9 cellular contexts compared by ENCODE assay signal in genomic region chr10:119078422-119079179, GRCh38. TPM values are rescaled to one million over a fixed set of nuclear protein-coding genes. Genes with fewer than 3 reads are reported as not detected.
DNase-seq lines count a peak whose midpoint lies in the region; ATAC-seq and TF ChIP-seq lines count a peak whose summit lies in the region.
"Had no signal": no experiment of that assay in that cellular context is flagged by ENCODE, and none has a peak within 500 bp of the region (broad histone marks: within the 10 kb centered on the region; RNA-seq: fewer than 3 reads in every experiment).

No MANE protein-coding gene starts in this region.

- ATAC-seq in right lobe of liver: no peak
- no peak for ATAC-seq in HG03457 (IDR thresholded peaks at IDR 0.05; ENCODE audit: unreplicated experiment)

- DNase-seq in activated naive CD4-positive, alpha-beta T cell (lab: John Stamatoyannopoulos, UW): no peak
- DNase-seq in adipocyte (ENCODE audit: low read depth) (peak; percentile 23), right lobe of liver (no peak), activated gamma-delta T cell treated with Interleukin-2 at 50 U/mL for 16 hours (no peak)
- no peak for DNase-seq in activated CD4-positive, alpha-beta T cell treated with anti-CD3 and anti-CD28 coated beads, Interleukin-2, amount 50 U/mL, for 4 hours
- DNase-seq: head of caudate nucleus had no signal

- no peaks in the 10 kb centered on the region for H3K9me3 ChIP-seq in adipocyte (ENCODE audit: control insufficient read depth, low read length)
- no peaks in the 10 kb centered on the region for H3K9me3 ChIP-seq in right lobe of liver

- H3K9me3 Mint-ChIP-seq in activated naive CD4-positive, alpha-beta T cell treated with anti-CD3 and anti-CD28 coated beads, Interleukin-2, amount 50 U/mL, for 24 hours: no peaks in the 10 kb centered on the region

- H3K4me1 ChIP-seq in adipocyte (ENCODE audit: control insufficient read depth, insufficient read depth, low read length): peaks cover 37% of the 10 kb centered on the region
- peaks cover 0 to 40% (median 11%) of the 10 kb centered on the region in 4 donors for H3K4me1 ChIP-seq in right lobe of liver
- H3K4me1 ChIP-seq in urinary bladder (ENCODE audit: insufficient read depth): peaks cover 2% of the 10 kb centered on the region

- no peak for TF ChIP-seq POLR2A in right lobe of liver (IDR thresholded peaks at IDR 0.05)

- intact Hi-C loops in right lobe of liver (cut with DNase I): no loop called here

- peak overlapping the region; percentile 97 for H3K27ac Mint-ChIP-seq in activated naive CD4-positive, alpha-beta T cell treated with anti-CD3 and anti-CD28 coated beads, Interleukin-2, amount 50 U/mL, for 24 hours

- no peaks in the 10 kb centered on the region for H3K27me3 Mint-ChIP-seq in activated naive CD4-positive, alpha-beta T cell treated with anti-CD3 and anti-CD28 coated beads, Interleukin-2, amount 50 U/mL, for 24 hours

- peak overlapping the region; percentile 99 for H3K4me3 Mint-ChIP-seq in activated naive CD4-positive, alpha-beta T cell treated with anti-CD3 and anti-CD28 coated beads, Interleukin-2, amount 50 U/mL, for 24 hours

- TF ChIP-seq CTCF in right lobe of liver (IDR thresholded peaks at IDR 0.05): no peak

- 11% methylated on average over 10 of the region's 10 CpGs for WGBS in right lobe of liver (ENCODE audit: insufficient coverage, low coverage, low lambda C conversion rate, missing lambda C conversion rate)
- 37% methylated on average over 10 of the region's 10 CpGs for WGBS in urinary bladder

- peak overlapping the region; percentile 100 for H3K9ac ChIP-seq in adipocyte (ENCODE audit: low read length)

- H3K36me3 Mint-ChIP-seq in activated naive CD4-positive, alpha-beta T cell treated with anti-CD3 and anti-CD28 coated beads, Interleukin-2, amount 50 U/mL, for 24 hours: peaks cover 19% of the 10 kb centered on the region

- H3K4me3 ChIP-seq in adipocyte (ENCODE audit: low read length): peak overlapping the region; percentile 85
- H3K4me3 ChIP-seq in right lobe of liver: peak overlapping the region; percentile 94 to 96 (median 95)
- H3K4me3 ChIP-seq in urinary bladder (ENCODE audit: low read depth, low read length): peak overlapping the region; percentile 73

- H3K4me1 Mint-ChIP-seq in activated naive CD4-positive, alpha-beta T cell treated with anti-CD3 and anti-CD28 coated beads, Interleukin-2, amount 50 U/mL, for 24 hours: peaks cover 49% of the 10 kb centered on the region

- peaks cover 1% of the 10 kb centered on the region for H3K36me3 ChIP-seq in adipocyte (ENCODE audit: control insufficient read depth, insufficient read depth, low read length, severe bottlenecking)
- H3K36me3 ChIP-seq in right lobe of liver: peaks cover 0 to 5% (median 0%) of the 10 kb centered on the region in 4 donors
- H3K36me3 ChIP-seq in urinary bladder (ENCODE audit: insufficient read depth): no peaks in the 10 kb centered on the region

- H3K27me3 ChIP-seq in adipocyte (replicated peaks; ENCODE audit: control insufficient read depth, insufficient read depth, low read length) (no peaks in the 10 kb centered on the region), right lobe of liver (no peaks in the 10 kb centered on the region)

- H3K27ac ChIP-seq in right lobe of liver (peak overlapping the region in 2 of 3 donors; percentile 95 to 98), urinary bladder (ENCODE audit: low read depth) (no peak overlapping the region)

RNA-seq across cellular contexts. Expression of gene EIF3A, which starts 2.0 kb away (rescaled TPM):
- total RNA-seq in right lobe of liver: 10 to 100 TPM; 41.6 to 69.5 (median 57.4) TPM
- 110 TPM for total RNA-seq in urinary bladder
- 81.9 TPM for polyA plus RNA-seq in urinary bladder

RNA-seq across cellular contexts. Expression of gene DENND10, which starts 25.3 kb away (rescaled TPM):
- total RNA-seq in right lobe of liver (10 to 100 TPM; 24.0 to 46.4 (median 36.1) TPM), urinary bladder (45.7 TPM)
- 25.4 TPM for polyA plus RNA-seq in urinary bladder

RNA-seq across cellular contexts. Expression of gene NANOS1, which starts 49.1 kb away (rescaled TPM):
- total RNA-seq in right lobe of liver (under 1 TPM in 3 of 6 experiments, not detected in 3; 0.06 to 0.35 (median 0.31) TPM), urinary bladder (2.2 TPM)
- polyA plus RNA-seq in urinary bladder: 5.1 TPM
